Comparison of ENCODE assay signal across 24 cellular contexts in the genomic region with DNA sequence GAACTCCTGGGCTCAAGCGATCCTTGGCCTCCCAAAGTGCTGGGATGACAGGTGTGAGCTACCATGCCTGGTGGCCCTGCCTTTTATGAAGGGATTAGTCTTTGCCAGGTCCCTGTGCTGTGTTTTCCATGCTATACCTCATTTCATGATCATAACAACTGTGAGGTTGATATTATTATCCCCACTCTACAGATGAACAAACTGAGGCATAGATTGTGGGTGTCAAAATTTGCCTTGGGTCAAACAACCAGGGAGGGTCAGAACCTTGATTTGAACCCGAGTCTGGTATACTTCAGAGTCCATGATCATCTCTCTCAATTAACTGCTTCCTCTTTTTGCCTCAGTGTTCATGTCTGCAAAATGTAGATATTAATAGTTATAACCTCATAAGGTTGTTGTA. TPM values are rescaled to one million over a fixed set of nuclear protein-coding genes. Genes with fewer than 3 reads are reported as not detected.
DNase-seq lines count a peak whose midpoint lies in the region; ATAC-seq, FAIRE-seq and TF ChIP-seq lines count a peak whose summit lies in the region.
"Had no signal": no experiment of that assay in that cellular context is flagged by ENCODE, and none has a peak within 500 bp of the region (broad histone marks: within the 10 kb centered on the region; RNA-seq: fewer than 3 reads in every experiment).

No MANE protein-coding gene starts in this region.

- peaks cover 51% of the 10 kb centered on the region for H3K4me1 Mint-ChIP-seq in activated CD8-positive, alpha-beta memory T cell treated with anti-CD3 and anti-CD28 coated beads, Interleukin-2, amount 10 ng/mL, durations not matched to agents 7 days and 5 days
- peaks cover 23% of the 10 kb centered on the region for H3K4me1 Mint-ChIP-seq in nephron

- no peak for TF ChIP-seq CTCF in nephron (IDR thresholded peaks at IDR 0.05; ENCODE audit: unreplicated experiment in 3 of 3)

- CTCF ChIA-PET in activated CD8-positive, alpha-beta memory T cell treated with anti-CD3 and anti-CD28 coated beads, Interleukin-2, amount 10 ng/mL, durations not matched to agents 7 days and 5 days (lab: Charles Lee) = interaction anchor here (1.0 to 7.9 kb wide), 3 partner anchors 9 to 28 kb away, joined by 4 to 53 read pairs (median 20); a partner anchor contains a TSS

- FAIRE-seq in GM12891 (lab: Jason Lieb, UNC) = no peak
- FAIRE-seq: HTR-8/SVneo, RCC 7860 had no signal

- H3K36me3 Mint-ChIP-seq in activated CD8-positive, alpha-beta memory T cell treated with anti-CD3 and anti-CD28 coated beads, Interleukin-2, amount 10 ng/mL, durations not matched to agents 7 days and 5 days = peaks cover 17% of the 10 kb centered on the region
- H3K36me3 Mint-ChIP-seq in nephron (ENCODE audit: low read depth) = peaks cover 21% of the 10 kb centered on the region

- no peak for ATAC-seq in activated CD8-positive, alpha-beta memory T cell treated with anti-CD3 and anti-CD28 coated beads, Interleukin-2, amount 10 ng/mL, durations not matched to agents 7 days and 5 days
- ATAC-seq: GM23338 had no signal

- H3K4me3 Mint-ChIP-seq in activated CD8-positive, alpha-beta memory T cell treated with anti-CD3 and anti-CD28 coated beads, Interleukin-2, amount 10 ng/mL, durations not matched to agents 7 days and 5 days = no peak overlapping the region
- peak overlapping the region in 2 of 3 experiments; percentile 62 to 94 for H3K4me3 Mint-ChIP-seq in nephron

- H3K27me3 Mint-ChIP-seq in activated CD8-positive, alpha-beta memory T cell treated with anti-CD3 and anti-CD28 coated beads, Interleukin-2, amount 10 ng/mL, durations not matched to agents 7 days and 5 days = no peaks in the 10 kb centered on the region
- H3K27me3 Mint-ChIP-seq in nephron (ENCODE audit: low read depth) = no peaks in the 10 kb centered on the region
- H3K27me3 Mint-ChIP-seq: B cell; CD4-positive, alpha-beta T cell had no signal

- no peaks in the 10 kb centered on the region for H3K9me3 Mint-ChIP-seq in activated CD8-positive, alpha-beta memory T cell treated with anti-CD3 and anti-CD28 coated beads, Interleukin-2, amount 10 ng/mL, durations not matched to agents 7 days and 5 days (ENCODE audit: low read depth)
- no peaks in the 10 kb centered on the region for H3K9me3 Mint-ChIP-seq in nephron
- H3K9me3 Mint-ChIP-seq: CD4-positive, alpha-beta T cell; GM23338 had no signal

- peak overlapping the region; percentile 89 for H3K27ac Mint-ChIP-seq in activated CD8-positive, alpha-beta memory T cell treated with anti-CD3 and anti-CD28 coated beads, Interleukin-2, amount 10 ng/mL, durations not matched to agents 7 days and 5 days
- peak overlapping the region in 2 of 3 experiments; percentile 50 to 51 for H3K27ac Mint-ChIP-seq in nephron
- H3K27ac Mint-ChIP-seq: CD4-positive, alpha-beta T cell; GM23338 had no signal

- intact Hi-C loops in posterior cingulate gyrus (cut with DNase I) = no loop called here

- no peak for TF ChIP-seq POLR2A in GM12891 (IDR thresholded peaks at IDR 0.05; ENCODE audit: low read depth, low read length)

- peak overlapping the region; percentile 78; the same call in 1 of the 2 replicates for H3K4me3 ChIP-seq in GM08714 (ENCODE audit: low read length)
- H3K4me3 ChIP-seq: A549, GM23338, HAP-1, SJCRH30 had no signal

- DNase-seq in activated CD8-positive, alpha-beta memory T cell treated with anti-CD3 and anti-CD28 coated beads, Interleukin-2, amount 10 ng/mL, durations not matched to agents 7 days and 5 days = no peak
- DNase-seq in activated CD8-positive, alpha-beta memory T cell treated with anti-CD3 and anti-CD28 coated beads for 24 hours = no peak
- DNase-seq in MV-4-11 (lab: John Stamatoyannopoulos, UW) (peak; percentile 23), DMS79 treated with DMSO at 0.1 percent for 48 hours (lab: John Stamatoyannopoulos, UW) (no peak), GM12891 (ENCODE audit: insufficient read length, low spot score) (no peak), posterior cingulate gyrus (no peak)
- DNase-seq: CD4-positive, alpha-beta T cell; DMS79; IMR-90; Karpas-422; NCI-H1092 treated with DMSO at 0.1 percent for 48 hours; NCI-H345; NCI-H524; NK-92 treated with Interleukin-12 subunit alpha and Interleukin-12 subunit beta, amount 100 ng/mL, for 24 hours; SJCRH30 had no signal

TF ChIP-seq in GM12891, 5 proteins besides CTCF, POLR2A, EP300 and RAD21:
- TF ChIP-seq POU2F2 (IDR thresholded peaks at IDR 0.05; ENCODE audit: low read depth, low read length) (no peak), SPI1 (IDR thresholded peaks at IDR 0.05; ENCODE audit: low read depth, low read length) (no peak), POLR2AphosphoS5 (IDR thresholded peaks at IDR 0.05; ENCODE audit: low read depth, low read length) (no peak), PAX5 (IDR thresholded peaks at IDR 0.05; ENCODE audit: insufficient read depth, low read length, severe bottlenecking) (no peak), TAF1 (IDR thresholded peaks at IDR 0.05; ENCODE audit: low read depth, low read length) (no peak)

RNA-seq across cellular contexts. Expression of a gene that starts 6.9 kb away (rescaled TPM):
- total RNA-seq in activated CD8-positive, alpha-beta memory T cell treated with anti-CD3 and anti-CD28 coated beads, Interleukin-2, amount 10 ng/mL, durations not matched to agents 7 days and 5 days = 10 to 100 TPM; 16.8 to 19.7 TPM
- 12.7 TPM for polyA plus RNA-seq in GM12891 (2012; ENCODE audit: low read depth, missing spikeins)
- total RNA-seq: CD4-positive, alpha-beta T cell; MCF 10A had no signal

RNA-seq across cellular contexts. Expression of a gene that starts 7.2 kb away (rescaled TPM):
- total RNA-seq in activated CD8-positive, alpha-beta memory T cell treated with anti-CD3 and anti-CD28 coated beads, Interleukin-2, amount 10 ng/mL, durations not matched to agents 7 days and 5 days = 10 to 100 TPM; 47.7 to 50.6 TPM
- polyA plus RNA-seq in GM12891 (2012; ENCODE audit: low read depth, missing spikeins) = 27.6 TPM

RNA-seq across cellular contexts. Expression of a gene that starts 13.4 kb away (rescaled TPM):
- 10 to 100 TPM; 12.9 to 23.0 TPM for total RNA-seq in activated CD8-positive, alpha-beta memory T cell treated with anti-CD3 and anti-CD28 coated beads, Interleukin-2, amount 10 ng/mL, durations not matched to agents 7 days and 5 days
- 2.5 TPM for polyA plus RNA-seq in GM12891 (2012; ENCODE audit: low read depth, missing spikeins)

RNA-seq across cellular contexts. Expression of a gene that starts 13.9 kb away (rescaled TPM):
- 10 to 100 TPM; 18.6 to 21.3 TPM for total RNA-seq in activated CD8-positive, alpha-beta memory T cell treated with anti-CD3 and anti-CD28 coated beads, Interleukin-2, amount 10 ng/mL, durations not matched to agents 7 days and 5 days
- 6.5 TPM for polyA plus RNA-seq in GM12891 (2012; ENCODE audit: low read depth, missing spikeins)

RNA-seq across cellular contexts. Expression of a gene that starts 29.4 kb away (rescaled TPM):
- under 1 TPM; 0.37 to 0.79 TPM for total RNA-seq in activated CD8-positive, alpha-beta memory T cell treated with anti-CD3 and anti-CD28 coated beads, Interleukin-2, amount 10 ng/mL, durations not matched to agents 7 days and 5 days
- 0.14 TPM for polyA plus RNA-seq in GM12891 (2012; ENCODE audit: low read depth, missing spikeins)
- total RNA-seq: GM23338, IMR-90 had no signal
